In the genomic region with DNA sequence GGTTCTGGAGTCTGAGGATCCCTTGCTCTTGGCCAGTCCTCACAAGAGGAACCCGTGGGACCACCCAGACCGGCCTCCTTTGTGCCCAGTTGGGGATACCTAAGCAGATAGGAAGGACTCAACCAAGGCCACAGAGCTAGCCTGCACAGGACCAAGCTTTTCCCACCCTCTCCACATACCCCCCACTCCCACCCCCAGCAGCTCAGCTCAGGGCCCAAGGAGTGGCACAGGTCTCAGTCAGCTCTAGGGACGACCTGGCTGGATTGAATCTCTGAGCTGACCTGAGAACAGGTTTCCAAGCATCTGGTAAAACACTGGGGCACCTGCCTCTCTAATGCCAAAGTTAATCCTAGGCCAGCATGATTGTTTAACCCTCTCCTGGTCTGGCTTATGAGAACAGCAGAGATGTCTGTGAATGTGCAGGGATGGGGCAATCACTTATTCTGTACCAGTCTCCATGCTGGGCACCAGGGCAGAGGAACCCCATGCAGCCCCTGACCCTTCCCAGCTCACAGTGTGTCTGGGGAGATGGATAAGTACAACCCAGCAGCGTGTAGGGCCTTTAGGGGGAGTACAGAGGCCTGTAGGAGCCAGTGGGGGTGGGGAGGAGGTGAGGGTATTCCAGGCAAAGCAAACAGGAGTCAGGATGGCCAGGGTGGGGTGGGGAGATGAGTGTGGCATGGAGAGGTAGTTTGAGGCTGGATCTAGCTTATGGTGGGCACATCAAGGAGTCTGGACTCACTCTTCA, we compare ENCODE assay signal across 21 cellular contexts. TPM values are rescaled to one million over a fixed set of nuclear protein-coding genes. Genes with fewer than 3 reads are reported as not detected.
DNase-seq lines count a peak whose midpoint lies in the region; ATAC-seq, FAIRE-seq and TF ChIP-seq lines count a peak whose summit lies in the region.
"Had no signal": no experiment of that assay in that cellular context is flagged by ENCODE, and none has a peak within 500 bp of the region (broad histone marks: within the 10 kb centered on the region; RNA-seq: fewer than 3 reads in every experiment).

No MANE protein-coding gene starts in this region.

- 0 out of 2 replicates have a peak, but pooled peaks have one; percentile 25 for ATAC-seq in Panc1

- no peaks in the 10 kb centered on the region; the same call in 1 of the 2 replicates for H3K27me3 ChIP-seq in Panc1 (ENCODE audit: control insufficient read depth, insufficient read depth, low read length)
- H3K27me3 ChIP-seq in testis = no peaks in the 10 kb centered on the region
- H3K27me3 ChIP-seq: breast epithelium had no signal

- CTCF ChIA-PET in Panc1 (lab: Charles Lee) = interaction anchor here (0.6 to 0.9 kb wide), 2 partner anchors 17 to 221 kb away, joined by 3 read pairs; no protein-coding TSS in a partner anchor

- FAIRE-seq in islet of Langerhans (lab: Jason Lieb, UNC) = peak; percentile 60
- FAIRE-seq: GM18507 had no signal

- intact Hi-C loops in Panc1 (cut with micrococcal nuclease; ENCODE audit: unreplicated experiment) (no loop called here), testis (cut with DNase I; ENCODE audit: low total_unique reads) (no loop called here)

- H3K9me3 Mint-ChIP-seq in type B pancreatic cell = peaks cover 4% of the 10 kb centered on the region

- H3K9me3 ChIP-seq in Panc1 (ENCODE audit: control insufficient read depth, insufficient read depth, low read depth, low read length) (no peaks in the 10 kb centered on the region), testis (no peaks in the 10 kb centered on the region)

- TF ChIP-seq POLR2A in testis (IDR thresholded peaks at IDR 0.05) = no peak

- in situ Hi-C loops in Panc1 (cut with HindIII; ENCODE audit: low pct_unique_long_range_greater_than_20kb, low sequenced_read_pairs) = no loop called here

- POLR2A ChIA-PET in Panc1 (lab: Charles Lee) = no interaction called here

- H3K4me3 Mint-ChIP-seq in type B pancreatic cell = peak overlapping the region; percentile 85

- DNase-seq in NCI-H510A treated with DMSO at 0.1 percent for 48 hours (lab: John Stamatoyannopoulos, UW) = peak; percentile 44
- DNase-seq in NCI-H510A (lab: John Stamatoyannopoulos, UW) = no peak
- no peak for DNase-seq in Panc1 (ENCODE audit: low read depth, low spot score)
- DNase-seq in type B pancreatic cell (ENCODE audit: extremely low spot score, unreplicated experiment) = no peak
- no peak for DNase-seq in RPMI8226
- DNase-seq in NCI-H526 treated with DMSO at 0.1 percent for 48 hours (lab: John Stamatoyannopoulos, UW) = no peak
- DNase-seq in testis = no peak
- DNase-seq: 8988T; activated CD8-positive, alpha-beta memory T cell treated with anti-CD3 and anti-CD28 coated beads, Interleukin-2, amount 50 U/mL, for 4 hours; activated naive CD4-positive, alpha-beta T cell treated with anti-CD3 and anti-CD28 coated beads, Interleukin-2, amount 50 U/mL, for 16 hours; foreskin melanocyte; GM23248; immature natural killer cell; midbrain; NCI-H1092; NCI-H446; stimulated activated CD4-positive, alpha-beta T cell treated with anti-CD3 and anti-CD28 coated beads, Interleukin-2, amount 100 ng/mL, for 24 hours had no signal

- TF ChIP-seq CTCF in Panc1 (IDR thresholded peaks at IDR 0.05) (no peak), type B pancreatic cell (conservative IDR thresholded peaks at IDR 0.05) (no peak), testis (IDR thresholded peaks at IDR 0.05) (no peak)

- H3K27ac Mint-ChIP-seq in type B pancreatic cell = peak overlapping the region; percentile 74
- H3K27ac Mint-ChIP-seq: immature natural killer cell had no signal

- H3K27me3 Mint-ChIP-seq in type B pancreatic cell = peaks cover 51% of the 10 kb centered on the region

- H3K4me1 ChIP-seq in Panc1 (ENCODE audit: control insufficient read depth, insufficient read depth, low read length) (no peaks in the 10 kb centered on the region), testis (no peaks in the 10 kb centered on the region)
- H3K4me1 ChIP-seq: breast epithelium had no signal

- 63% methylated on average over 2 to 4 of the region's 4 CpGs for WGBS in testis, 2 donors

- no peak overlapping the region for H3K4me3 ChIP-seq in Panc1 (ENCODE audit: low read depth in 2 of 2, low read length in 2 of 2)
- no peak overlapping the region for H3K4me3 ChIP-seq in testis
- H3K4me3 ChIP-seq: GM23248 had no signal

- H3K4me1 Mint-ChIP-seq in type B pancreatic cell (ENCODE audit: unreplicated experiment) = peaks cover 17% of the 10 kb centered on the region

- H3K27ac ChIP-seq in Panc1 (ENCODE audit: low read length) = no peak overlapping the region
- H3K27ac ChIP-seq in testis = no peak overlapping the region
- H3K27ac ChIP-seq: GM23248 had no signal

- no peaks in the 10 kb centered on the region for H3K36me3 ChIP-seq in Panc1 (ENCODE audit: control insufficient read depth, insufficient read depth, low read length)
- H3K36me3 ChIP-seq in testis (ENCODE audit: low read depth, missing control alignments) = no peaks in the 10 kb centered on the region
- H3K36me3 ChIP-seq: breast epithelium had no signal

- peaks cover 4% of the 10 kb centered on the region for H3K36me3 Mint-ChIP-seq in type B pancreatic cell

- no TSS peak for BruUV-seq in Panc1 (replicated peaks; lab: Mats Ljungman, UMichigan)

RNA-seq across cellular contexts. Expression of a gene that starts 0.6 kb away (rescaled TPM):
- total RNA-seq in Panc1 (2021; ENCODE audit: unreplicated experiment) = 0.87 TPM
- polyA plus RNA-seq in Panc1 (2012; ENCODE audit: insufficient read length) = 1.4 TPM
- total RNA-seq in type B pancreatic cell (ENCODE audit: low replicate concordance) = 33.2 and 35.9 TPM in 2 replicates
- total RNA-seq in testis = 1 to 10 TPM; 5.4 to 9.2 TPM
- 7.1 TPM for polyA plus RNA-seq in testis (ENCODE audit: insufficient read depth, low read depth, low replicate concordance)
- total RNA-seq: GM23248 had no signal
- polyA plus RNA-seq: GM23248, immature natural killer cell had no signal

RNA-seq across cellular contexts. Expression of a gene that starts 21.6 kb away (rescaled TPM):
- 1.7 TPM for total RNA-seq in Panc1 (2021; ENCODE audit: unreplicated experiment)
- not detected for polyA plus RNA-seq in Panc1 (2012; ENCODE audit: insufficient read length)
- 110 and 230 TPM in 2 replicates for total RNA-seq in type B pancreatic cell (ENCODE audit: low replicate concordance)
- total RNA-seq in testis = under 1 TPM; 0.47 to 0.68 TPM
- polyA plus RNA-seq in testis (ENCODE audit: insufficient read depth, low read depth, low replicate concordance) = 0.88 TPM
- total RNA-seq: GM23248, pulmonary artery endothelial cell had no signal
- polyA plus RNA-seq: GM23248, immature natural killer cell had no signal

RNA-seq across cellular contexts. Expression of a gene that starts 55.6 kb away (rescaled TPM):
- total RNA-seq in Panc1 (2021; ENCODE audit: unreplicated experiment) (5.1 TPM), type B pancreatic cell (ENCODE audit: low replicate concordance) (29.5 and 65.1 TPM in 2 replicates), testis (10 to 100 TPM; 25.7 to 68.8 TPM)
- 2.3 TPM for polyA plus RNA-seq in Panc1 (2012; ENCODE audit: insufficient read length)
- polyA plus RNA-seq in testis (ENCODE audit: insufficient read depth, low read depth, low replicate concordance) = 9.3 TPM
- polyA plus RNA-seq: immature natural killer cell had no signal

Comparison
In these comparisons a context has a peak if more than half of its experiments do, and no peak if none do; other contexts are left out.
1. RNA of a gene that starts 21.6 kb away (total RNA-seq): 110 to 230 TPM in type B pancreatic cell; 1.7 TPM in Panc1 (single experiment) and 0.47 to 0.68 TPM in testis; every median in the first group is over 10 times any median in the second.